Comparison of ENCODE assay signal across 8 cellular contexts in genomic region chr15:92077353-92078080, GRCh38.
DNase-seq lines count a peak whose midpoint lies in the region; ATAC-seq, FAIRE-seq and TF ChIP-seq lines count a peak whose summit lies in the region.

No MANE protein-coding gene starts in this region.

- H2AFZ ChIP-seq in HCT116 (ENCODE audit: low read depth, low read length, poor library complexity, severe bottlenecking) (no peak overlapping the region), GM12878 (ENCODE audit: control insufficient read depth, low read depth, low read length) (peak overlapping the region; percentile 13; the same call in 1 of the 2 replicates)

- TF ChIP-seq POLR2A in HCT116 (IDR thresholded peaks at IDR 0.05; ENCODE audit: borderline replicate concordance, extremely low read depth, insufficient read depth, insufficient read length), result no peak
- no peak for TF ChIP-seq POLR2A in GM12878 (IDR thresholded peaks at IDR 0.05; ENCODE audit: low read depth, low read length)

- H3K4me2 ChIP-seq in HCT116 (ENCODE audit: low read length), result no peak overlapping the region
- no peak overlapping the region for H3K4me2 ChIP-seq in GM12878 (ENCODE audit: control insufficient read depth, insufficient read depth)

- RAD21 ChIA-PET in HCT116 (lab: Charles Lee; ENCODE audit: low non-redundant PET in 1 of 2, low total read pairs in 2 of 2, uncharacterized antibody in 2 of 2, unreplicated experiment in 2 of 2) (interaction anchor here (0.8 to 1.2 kb wide), 3 partner anchors 225 to 371 kb away, joined by 3 to 4 read pairs (median 4); no protein-coding TSS in a partner anchor), GM12878 (lab: Charles Lee; ENCODE audit: unreplicated experiment) (interaction anchor here (0.7 to 1.5 kb wide), 5 partner anchors 129 to 776 kb away, joined by 3 to 5 read pairs (median 4); no protein-coding TSS in a partner anchor)

- CTCF ChIA-PET in HCT116 (lab: Charles Lee) (interaction anchor here (1.0 to 3.7 kb wide), 5 partner anchors 11 to 779 kb away, joined by 3 to 22 read pairs (median 12); no protein-coding TSS in a partner anchor), GM12878 (lab: Yijun Ruan, JAX) (interaction anchor here (0.5 to 5.4 kb wide), 11 partner anchors 10 to 776 kb away, joined by 3 to 30 read pairs (median 6); no protein-coding TSS in a partner anchor)

- TF ChIP-seq RAD21 in HCT116 (IDR thresholded peaks at IDR 0.05; ENCODE audit: low read depth) (peak; percentile 96), GM12878 (IDR thresholded peaks at IDR 0.05; ENCODE audit: insufficient read depth, low read depth, low read length) (peak; percentile 82)

- TF ChIP-seq EP300 in GM12878 (IDR thresholded peaks at IDR 0.05; ENCODE audit: borderline replicate concordance in 1 of 2, control insufficient read depth in 1 of 2, low read depth in 2 of 2, low read length in 2 of 2), result no peak

- H4K20me1 ChIP-seq in HCT116 (ENCODE audit: insufficient read depth), result no peaks in the 10 kb centered on the region
- H4K20me1 ChIP-seq in GM12878 (ENCODE audit: control insufficient read depth, insufficient read depth), result no peaks in the 10 kb centered on the region

- peak; percentile 86 for ATAC-seq in HCT116
- ATAC-seq in GM12878, result peak; percentile 92
- ATAC-seq in HG02885 (IDR thresholded peaks at IDR 0.05; ENCODE audit: poor library complexity, unreplicated experiment), result no peak

- H3K9me3 ChIP-seq in HCT116 (ENCODE audit: control insufficient read depth in 1 of 2, insufficient read depth in 1 of 2, low read depth in 1 of 2, low read length in 2 of 2), result no peaks in the 10 kb centered on the region
- H3K9me3 ChIP-seq in GM12878 (replicated peaks; ENCODE audit: control insufficient read depth, insufficient read depth, low read length), result no peaks in the 10 kb centered on the region
- no peaks in the 10 kb centered on the region for H3K9me3 ChIP-seq in iPS DF 6.9 (ENCODE audit: control insufficient read depth, insufficient read depth, low read length)

- POLR2A ChIA-PET in HCT116 (lab: Charles Lee), result no interaction called here
- POLR2A ChIA-PET in GM12878 (lab: Charles Lee), result no interaction called here

- no peak overlapping the region for H3K27ac ChIP-seq in HCT116 (ENCODE audit: low read depth, low read length)
- no peak overlapping the region for H3K27ac ChIP-seq in GM12878 (ENCODE audit: control insufficient read depth, insufficient read depth)
- no peak overlapping the region for H3K27ac ChIP-seq in iPS DF 6.9 (ENCODE audit: low read length)

- DNase-seq in GM12865 (ENCODE audit: low read depth), result peak; percentile 66
- DNase-seq in HCT116 (ENCODE audit: low read depth, low spot score), result peak; percentile 54
- DNase-seq in NCI-H1105 treated with DMSO at 0.1 percent for 48 hours (lab: John Stamatoyannopoulos, UW), result peak; percentile 27
- peak; percentile 32 for DNase-seq in T1000 (lab: John Stamatoyannopoulos, UW)
- DNase-seq in GM12878 (ENCODE audit: low read depth, low spot score), result no peak
- DNase-seq in iPS DF 6.9 (ENCODE audit: low read depth, low spot score), result peak; percentile 61
- DNase-seq in stimulated activated CD4-positive, alpha-beta T cell treated with anti-CD3 and anti-CD28 coated beads, Interleukin-15, amount 100 ng/mL, for 48 hours (ENCODE audit: low read depth in 2 of 2), result peak; percentile 59 to 62

- intact Hi-C loops in HCT116 (cut with micrococcal nuclease), result loop anchor here (1.0 to 5.0 kb wide), 4 partner anchors 190 to 775 kb away; no protein-coding TSS in a partner anchor
- intact Hi-C loops in GM12878 (cut with micrococcal nuclease; ENCODE audit: unreplicated experiment), result loop anchor here (1.0 kb wide), 1 partner anchor 224 kb away; the partner anchor contains the start of gene SLCO3A1

- H3K4me1 ChIP-seq in HCT116 (ENCODE audit: control insufficient read depth in 1 of 2, insufficient read depth in 2 of 2, low read length in 2 of 2) (no peaks in the 10 kb centered on the region; a peak in 1 of 4 replicates), GM12878 (ENCODE audit: control insufficient read depth, insufficient read depth, low read length) (no peaks in the 10 kb centered on the region), iPS DF 6.9 (ENCODE audit: control insufficient read depth, insufficient read depth, low read length) (no peaks in the 10 kb centered on the region)

- TF ChIP-seq CTCF in GM12865 (IDR thresholded peaks at IDR 0.05; ENCODE audit: insufficient read depth, low read depth, low read length, missing control alignments), result peak; percentile 68
- peak; percentile 71 to 86 (median 76) for TF ChIP-seq CTCF in HCT116 (IDR thresholded peaks at IDR 0.05 in 2 of 3, conservative IDR thresholded peaks at IDR 0.05 in 1 of 3; ENCODE audit: borderline replicate concordance in 1 of 3, insufficient read depth in 1 of 3, low read depth in 2 of 3, low read length in 2 of 3)
- TF ChIP-seq CTCF in GM12878 (IDR thresholded peaks at IDR 0.05 in 2 of 3, conservative IDR thresholded peaks at IDR 0.05 in 1 of 3; ENCODE audit: control insufficient read depth in 2 of 3, extremely low read depth in 1 of 3, insufficient read depth in 1 of 3, low read depth in 3 of 3, low read length in 3 of 3), result peak; percentile 75 to 91 (median 82); a peak in 5 of 6 replicates

- H3K9ac ChIP-seq in HCT116 (ENCODE audit: low read length), result no peak overlapping the region
- no peak overlapping the region for H3K9ac ChIP-seq in GM12878 (ENCODE audit: control insufficient read depth, insufficient read depth, low read length)

- no peaks in the 10 kb centered on the region for H3K9me2 ChIP-seq in HCT116 (ENCODE audit: insufficient read depth)

- H3K27me3 ChIP-seq in HCT116 (ENCODE audit: insufficient read depth, low read length) (no peaks in the 10 kb centered on the region), GM12878 (replicated peaks in 1 of 2; ENCODE audit: control insufficient read depth in 2 of 2, insufficient read depth in 2 of 2, low read length in 1 of 2) (no peaks in the 10 kb centered on the region), iPS DF 6.9 (ENCODE audit: control insufficient read depth, insufficient read depth, low read length) (no peaks in the 10 kb centered on the region)

- in situ Hi-C loops in GM12878 (cut with MboI), result no loop called here

- H3K79me2 ChIP-seq in HCT116 (ENCODE audit: insufficient read depth, low read length) (no peaks in the 10 kb centered on the region), GM12878 (ENCODE audit: control insufficient read depth, insufficient read depth, low read length) (no peaks in the 10 kb centered on the region)

- SMC1A ChIA-PET in GM12878 (lab: Charles Lee; ENCODE audit: uncharacterized antibody, unreplicated experiment), result interaction anchor here (1.1 to 2.2 kb wide), 3 partner anchors 371 to 780 kb away, joined by 3 to 13 read pairs (median 3); no protein-coding TSS in a partner anchor

- H3K4me3 ChIP-seq in GM12865 (ENCODE audit: low read depth, low read length) (no peak overlapping the region), HCT116 (replicated peaks in 1 of 2; ENCODE audit: low read depth in 1 of 2, low read length in 2 of 2) (no peak overlapping the region), GM12878 (no peak overlapping the region), iPS DF 6.9 (ENCODE audit: low read length) (no peak overlapping the region)

- no TSS peak for BruUV-seq in HCT116 (replicated peaks; lab: Mats Ljungman, UMichigan)
- no TSS peak for BruUV-seq in GM12878 (replicated peaks; lab: Mats Ljungman, UMichigan)

- no peaks in the 10 kb centered on the region for H3K36me3 ChIP-seq in HCT116 (ENCODE audit: control insufficient read depth in 1 of 2, insufficient read depth in 2 of 2, low read length in 2 of 2)
- no peaks in the 10 kb centered on the region for H3K36me3 ChIP-seq in GM12878 (ENCODE audit: control insufficient read depth in 2 of 2, insufficient read depth in 2 of 2, low read length in 1 of 2)
- H3K36me3 ChIP-seq in iPS DF 6.9 (ENCODE audit: control insufficient read depth, insufficient read depth, low read length), result no peaks in the 10 kb centered on the region

- peak; percentile 52 for FAIRE-seq in GM12878 (lab: Jason Lieb, UNC)

- WGBS in GM12878 (ENCODE audit: insufficient coverage, insufficient replicate concordance, low lambda C conversion rate, missing lambda C conversion rate), result 11% methylated on average over 13 of the region's 13 CpGs
- no CpG with 5 or more reads among the region's 13 CpGs for WGBS in iPS DF 6.9 (ENCODE audit: insufficient coverage, insufficient read length)

TF ChIP-seq in HCT116, 20 proteins besides CTCF, POLR2A, EP300 and RAD21 (continues in another document):
- TF ChIP-seq CEBPB (IDR thresholded peaks at IDR 0.05; ENCODE audit: low read depth) (no peak), ZNF274 (IDR thresholded peaks at IDR 0.05; ENCODE audit: low read depth, low read length) (no peak), MAX (IDR thresholded peaks at IDR 0.05) (peak; percentile 91)

TF ChIP-seq in GM12878, 131 proteins besides CTCF, POLR2A, EP300 and RAD21:
- peak; percentile 93 for TF ChIP-seq YY1 (IDR thresholded peaks at IDR 0.05; ENCODE audit: low read depth, low read length)
- TF ChIP-seq SMC3 (IDR thresholded peaks at IDR 0.05; ENCODE audit: borderline replicate concordance, low read length), result peak; percentile 82
- TF ChIP-seq CBX3 (IDR thresholded peaks at IDR 0.05; ENCODE audit: borderline replicate concordance, low read depth), result no peak
